28 cellular contexts compared by ENCODE assay signal in genomic region chr10:122566632-122567031, GRCh38. TPM values are rescaled to one million over a fixed set of nuclear protein-coding genes. Genes with fewer than 3 reads are reported as not detected.
"Had no signal": no experiment of that assay in that cellular context is flagged by ENCODE, and none has a peak within 500 bp of the region (broad histone marks: within the 10 kb centered on the region; RNA-seq: fewer than 3 reads in every experiment).

No MANE protein-coding gene starts in this region.

- H3K9me3 ChIP-seq: ascending aorta had no signal

- H3K27ac ChIP-seq: ascending aorta, cardiac muscle cell, VCaP had no signal

- H3K36me3 Mint-ChIP-seq: activated CD8-positive, alpha-beta memory T cell treated with anti-CD3 and anti-CD28 coated beads, Interleukin-2, amount 10 ng/mL, durations not matched to agents 7 days and 5 days; activated naive CD4-positive, alpha-beta T cell treated with anti-CD3 and anti-CD28 coated beads, Interleukin-2, amount 10 ng/mL, durations not matched to agents 7 days and 5 days; activated naive CD4-positive, alpha-beta T cell treated with anti-CD3 and anti-CD28 coated beads, Interleukin-2, amount 50 U/mL, for 24 hours; activated naive CD8-positive, alpha-beta T cell; activated naive CD8-positive, alpha-beta T cell treated with anti-CD3 and anti-CD28 coated beads, Interleukin-2, amount 10 ng/mL, durations not matched to agents 7 days and 5 days; brain had no signal

- H3K4me1 ChIP-seq: ascending aorta had no signal

- H3K4me1 Mint-ChIP-seq: activated naive CD4-positive, alpha-beta T cell treated with anti-CD3 and anti-CD28 coated beads, Interleukin-2, amount 10 ng/mL, durations not matched to agents 7 days and 5 days; activated naive CD4-positive, alpha-beta T cell treated with anti-CD3 and anti-CD28 coated beads, Interleukin-2, amount 50 U/mL, for 24 hours had no signal

- H3K4me3 ChIP-seq: cardiac muscle cell had no signal

- H3K4me3 Mint-ChIP-seq: activated CD4-positive, alpha-beta memory T cell treated with anti-CD3 and anti-CD28 coated beads, Interleukin-2, amount 10 ng/mL, durations not matched to agents 7 days and 5 days; activated CD4-positive, alpha-beta T cell treated with anti-CD3 and anti-CD28 coated beads for 36 hours; activated CD4-positive, alpha-beta T cell treated with anti-CD3 and anti-CD28 coated beads, Interleukin-2, amount 10 ng/mL, durations not matched to agents 7 days and 5 days; activated CD8-positive, alpha-beta memory T cell treated with anti-CD3 and anti-CD28 coated beads, Interleukin-2, amount 10 ng/mL, durations not matched to agents 7 days and 5 days; activated CD8-positive, alpha-beta T cell treated with anti-CD3 and anti-CD28 coated beads, Interleukin-2, amount 10 ng/mL, durations not matched to agents 7 days and 5 days; activated naive CD4-positive, alpha-beta T cell treated with anti-CD3 and anti-CD28 coated beads, Interleukin-2, amount 10 ng/mL, durations not matched to agents 7 days and 5 days; activated naive CD4-positive, alpha-beta T cell treated with anti-CD3 and anti-CD28 coated beads, Interleukin-2, amount 50 U/mL, for 24 hours; activated naive CD8-positive, alpha-beta T cell; activated naive CD8-positive, alpha-beta T cell treated with anti-CD3 and anti-CD28 coated beads, Interleukin-2, amount 10 ng/mL, durations not matched to agents 7 days and 5 days; activated naive CD8-positive, alpha-beta T cell treated with anti-CD3 and anti-CD28 coated beads, Interleukin-2, amount 50 U/mL, for 24 hours; activated T-cell treated with anti-CD3 and anti-CD28 coated beads, Interleukin-2, amount 50 U/mL, for 24 hours; brain; central memory CD8-positive, alpha-beta T cell; T-helper 1 cell treated with Interleukin-12 subunit alpha and Interleukin-12 subunit beta and Interleukin-4 antibody, amounts not matched to agents 30 μg/mL and 1 μg/mL, for 36 hours; T-helper 2 cell treated with Interferon-gamma antibody and Interleukin-4, amounts not matched to agents 5 μg/mL and 100 μg/mL, for 36 hours had no signal

- H3K9me3 Mint-ChIP-seq: activated CD4-positive, alpha-beta memory T cell treated with anti-CD3 and anti-CD28 coated beads, Interleukin-2, amount 10 ng/mL, durations not matched to agents 7 days and 5 days; activated CD4-positive, alpha-beta T cell treated with anti-CD3 and anti-CD28 coated beads, Interleukin-2, amount 10 ng/mL, durations not matched to agents 7 days and 5 days; activated naive CD4-positive, alpha-beta T cell treated with anti-CD3 and anti-CD28 coated beads, Interleukin-2, amount 10 ng/mL, durations not matched to agents 7 days and 5 days; activated naive CD4-positive, alpha-beta T cell treated with anti-CD3 and anti-CD28 coated beads, Interleukin-2, amount 50 U/mL, for 24 hours; activated naive CD8-positive, alpha-beta T cell treated with anti-CD3 and anti-CD28 coated beads, Interleukin-2, amount 10 ng/mL, durations not matched to agents 7 days and 5 days; activated naive CD8-positive, alpha-beta T cell treated with anti-CD3 and anti-CD28 coated beads, Interleukin-2, amount 50 U/mL, for 24 hours; activated T-cell treated with anti-CD3 and anti-CD28 coated beads, Interleukin-2, amount 50 U/mL, for 24 hours; activated T-helper 2 cell treated with anti-CD3 and anti-CD28 coated beads, Interferon-gamma antibody, Interleukin-2, Interleukin-4, amounts not matched to agents 10 μg/mL and 5 μg/mL and 100 μg/mL, durations not matched to agents 14 hours and 24 hours and 36 hours; central memory CD8-positive, alpha-beta T cell; T-helper 1 cell treated with Interleukin-12 subunit alpha and Interleukin-12 subunit beta and Interleukin-4 antibody, amounts not matched to agents 30 μg/mL and 1 μg/mL, for 36 hours; T-helper 2 cell treated with Interferon-gamma antibody and Interleukin-4, amounts not matched to agents 5 μg/mL and 100 μg/mL, for 36 hours had no signal

- H3K27ac Mint-ChIP-seq: activated CD4-positive, alpha-beta memory T cell treated with anti-CD3 and anti-CD28 coated beads, Interleukin-2, amount 10 ng/mL, durations not matched to agents 7 days and 5 days; activated CD4-positive, alpha-beta T cell treated with anti-CD3 and anti-CD28 coated beads for 36 hours; activated CD4-positive, alpha-beta T cell treated with anti-CD3 and anti-CD28 coated beads, Interleukin-2, amount 10 ng/mL, durations not matched to agents 7 days and 5 days; activated CD8-positive, alpha-beta memory T cell treated with anti-CD3 and anti-CD28 coated beads, Interleukin-2, amount 10 ng/mL, durations not matched to agents 7 days and 5 days; activated CD8-positive, alpha-beta T cell treated with anti-CD3 and anti-CD28 coated beads, Interleukin-2, amount 10 ng/mL, durations not matched to agents 7 days and 5 days; activated naive CD4-positive, alpha-beta T cell treated with anti-CD3 and anti-CD28 coated beads, Interleukin-2, amount 10 ng/mL, durations not matched to agents 7 days and 5 days; activated naive CD4-positive, alpha-beta T cell treated with anti-CD3 and anti-CD28 coated beads, Interleukin-2, amount 50 U/mL, for 24 hours; activated naive CD8-positive, alpha-beta T cell; activated naive CD8-positive, alpha-beta T cell treated with anti-CD3 and anti-CD28 coated beads, Interleukin-2, amount 10 ng/mL, durations not matched to agents 7 days and 5 days; activated naive CD8-positive, alpha-beta T cell treated with anti-CD3 and anti-CD28 coated beads, Interleukin-2, amount 50 U/mL, for 24 hours; activated T-cell treated with anti-CD3 and anti-CD28 coated beads, Interleukin-2, amount 50 U/mL, for 24 hours; activated T-helper 2 cell treated with anti-CD3 and anti-CD28 coated beads, Interferon-gamma antibody, Interleukin-2, Interleukin-4, amounts not matched to agents 10 μg/mL and 5 μg/mL and 100 μg/mL, durations not matched to agents 14 hours and 24 hours and 36 hours; T-helper 1 cell treated with Interleukin-12 subunit alpha and Interleukin-12 subunit beta and Interleukin-4 antibody, amounts not matched to agents 30 μg/mL and 1 μg/mL, for 36 hours; T-helper 2 cell treated with Interferon-gamma antibody and Interleukin-4, amounts not matched to agents 5 μg/mL and 100 μg/mL, for 36 hours had no signal

- FAIRE-seq: bronchial epithelial cell, TTC549 had no signal

- DNase-seq: activated CD4-positive, alpha-beta T cell treated with anti-CD3 and anti-CD28 coated beads for 1 hour; activated CD4-positive, CD25-positive, alpha-beta regulatory T cell; activated CD8-positive, alpha-beta memory T cell treated with anti-CD3 and anti-CD28 coated beads for 24 hours; activated effector memory CD4-positive, alpha-beta T cell treated with Interleukin-2 at 50 U/mL for 16 hours; activated gamma-delta T cell; cerebellar nuclear complex had no signal

- H3K27me3 ChIP-seq: ascending aorta, cardiac muscle cell had no signal

- H3K36me3 ChIP-seq: ascending aorta, cardiac muscle cell had no signal

- ATAC-seq: activated CD4-positive, CD25-positive, alpha-beta regulatory T cell treated with anti-CD3 and anti-CD28 coated beads, Interleukin-2, amount 50 U/mL, for 24 hours had no signal

RNA-seq across cellular contexts. Expression of gene DMBT1, which starts 6.1 kb away (rescaled TPM):
- total RNA-seq: activated CD4-positive, alpha-beta T cell treated with anti-CD3 and anti-CD28 coated beads for 36 hours; activated CD4-positive, alpha-beta T cell treated with anti-CD3 and anti-CD28 coated beads, Interleukin-2, amount 10 ng/mL, durations not matched to agents 7 days and 5 days; activated CD8-positive, alpha-beta memory T cell treated with anti-CD3 and anti-CD28 coated beads, Interleukin-2, amount 10 ng/mL, durations not matched to agents 7 days and 5 days; activated CD8-positive, alpha-beta T cell treated with anti-CD3 and anti-CD28 coated beads, Interleukin-2, amount 10 ng/mL, durations not matched to agents 7 days and 5 days; activated naive CD8-positive, alpha-beta T cell treated with anti-CD3 and anti-CD28 coated beads, Interleukin-2, amount 10 ng/mL, durations not matched to agents 7 days and 5 days; activated T-helper 2 cell treated with anti-CD3 and anti-CD28 coated beads, Interferon-gamma antibody, Interleukin-2, Interleukin-4, amounts not matched to agents 10 μg/mL and 5 μg/mL and 100 μg/mL, durations not matched to agents 14 hours and 24 hours and 36 hours; ascending aorta; bronchial epithelial cell; cardiac muscle cell had no signal
- polyA plus RNA-seq: cardiac muscle cell had no signal
